Comparison of ENCODE assay signal across 24 cellular contexts in genomic region chr1:61222240-61222639, GRCh38.
DNase-seq lines count a peak whose midpoint lies in the region; ATAC-seq and TF ChIP-seq lines count a peak whose summit lies in the region.
"Had no signal": no experiment of that assay in that cellular context is flagged by ENCODE, and none has a peak within 500 bp of the region (broad histone marks: within the 10 kb centered on the region; RNA-seq: fewer than 3 reads in every experiment).

No MANE protein-coding gene starts in this region.

- TF ChIP-seq POLR2A in breast epithelium (IDR thresholded peaks at IDR 0.05) (no peak), tibial nerve (IDR thresholded peaks at IDR 0.05) (no peak)

- in situ Hi-C loops in mammary epithelial cell (cut with MboI; ENCODE audit: low sequenced_read_pairs in 2 of 2): no loop called here

- H3K79me2 ChIP-seq in mammary epithelial cell (ENCODE audit: insufficient read depth, low read length): no peaks in the 10 kb centered on the region

- ATAC-seq in HG03442 (IDR thresholded peaks at IDR 0.05; ENCODE audit: unreplicated experiment): no peak
- no peak for ATAC-seq in upper lobe of right lung
- ATAC-seq: CD8-positive, alpha-beta T cell; foreskin keratinocyte; left lobe of liver; mucosa of descending colon; T-cell had no signal

- peaks cover 2% of the 10 kb centered on the region for H3K27me3 Mint-ChIP-seq in activated CD4-positive, alpha-beta memory T cell treated with anti-CD3 and anti-CD28 coated beads for 36 hours
- H3K27me3 Mint-ChIP-seq: activated naive CD8-positive, alpha-beta T cell had no signal

- CTCF ChIA-PET in mammary epithelial cell (lab: Charles Lee; ENCODE audit: low non-redundant PET): no interaction called here
- CTCF ChIA-PET in activated CD4-positive, alpha-beta memory T cell treated with anti-CD3 and anti-CD28 coated beads for 36 hours (lab: Charles Lee): interaction anchor here (0.6 kb wide), 1 partner anchor 45 kb away, joined by 4 read pairs; no protein-coding TSS in a partner anchor

- no peaks in the 10 kb centered on the region for H3K27me3 ChIP-seq in breast epithelium
- H3K27me3 ChIP-seq in mammary epithelial cell (ENCODE audit: insufficient read depth, low read length): no peaks in the 10 kb centered on the region
- H3K27me3 ChIP-seq in muscle layer of duodenum (ENCODE audit: low read depth, low read length): no peaks in the 10 kb centered on the region
- no peaks in the 10 kb centered on the region for H3K27me3 ChIP-seq in tibial nerve
- no peaks in the 10 kb centered on the region for H3K27me3 ChIP-seq in upper lobe of right lung
- H3K27me3 ChIP-seq: foreskin keratinocyte, neutrophil had no signal

- TF ChIP-seq CTCF in breast epithelium (IDR thresholded peaks at IDR 0.05) (no peak), mammary epithelial cell (conservative IDR thresholded peaks at IDR 0.05 in 1 of 2, IDR thresholded peaks at IDR 0.05 in 1 of 2; ENCODE audit: extremely low read depth in 1 of 2, insufficient read depth in 1 of 2, low read depth in 1 of 2, low read length in 2 of 2) (no peak), tibial nerve (IDR thresholded peaks at IDR 0.05) (no peak), upper lobe of right lung (IDR thresholded peaks at IDR 0.05) (no peak)

- DNase-seq in breast epithelium (ENCODE audit: low spot score in 2 of 2): no peak
- DNase-seq in mammary epithelial cell: no peak
- DNase-seq in tibial nerve (ENCODE audit: low spot score in 2 of 2): no peak
- no peak for DNase-seq in activated CD4-positive, alpha-beta memory T cell treated with anti-CD3 and anti-CD28 coated beads for 36 hours
- DNase-seq in upper lobe of right lung: no peak
- DNase-seq: activated CD4-positive, alpha-beta memory T cell treated with anti-CD3 and anti-CD28 coated beads, Interleukin-2, amount 10 ng/mL, durations not matched to agents 7 days and 5 days; CD8-positive, alpha-beta T cell; effector CD4-positive, alpha-beta T cell; foreskin keratinocyte; GF-D8; H7; mucosa of descending colon; NCI-H1417; NCI-H510A; SHP77; T-cell had no signal

- dilution Hi-C loops in mammary epithelial cell (cut with HindIII; ENCODE audit: low sequenced_read_pairs): no loop called here

- peaks cover 0 to 5% of the 10 kb centered on the region in 2 donors for H3K4me1 ChIP-seq in breast epithelium
- no peaks in the 10 kb centered on the region for H3K4me1 ChIP-seq in mammary epithelial cell (ENCODE audit: insufficient read depth, low read length)
- H3K4me1 ChIP-seq in muscle layer of duodenum (ENCODE audit: control insufficient read depth in 1 of 2, insufficient read depth in 2 of 2, low read length in 2 of 2): peaks cover 12 to 24% of the 10 kb centered on the region in 2 donors
- peaks cover 0 to 72% (median 8%) of the 10 kb centered on the region in 4 donors for H3K4me1 ChIP-seq in tibial nerve
- peaks cover 17% of the 10 kb centered on the region for H3K4me1 ChIP-seq in upper lobe of right lung
- H3K4me1 ChIP-seq: prostate gland had no signal

- H3K4me3 Mint-ChIP-seq in activated CD4-positive, alpha-beta memory T cell treated with anti-CD3 and anti-CD28 coated beads for 36 hours: no peak overlapping the region
- H3K4me3 Mint-ChIP-seq: activated CD4-positive, alpha-beta memory T cell treated with anti-CD3 and anti-CD28 coated beads, Interleukin-2, amount 10 ng/mL, durations not matched to agents 7 days and 5 days; activated naive CD8-positive, alpha-beta T cell; CD8-positive, alpha-beta T cell; T-cell had no signal

- no peaks in the 10 kb centered on the region for H3K9me3 Mint-ChIP-seq in activated CD4-positive, alpha-beta memory T cell treated with anti-CD3 and anti-CD28 coated beads for 36 hours
- H3K9me3 Mint-ChIP-seq: activated CD4-positive, alpha-beta memory T cell treated with anti-CD3 and anti-CD28 coated beads, Interleukin-2, amount 10 ng/mL, durations not matched to agents 7 days and 5 days; CD8-positive, alpha-beta T cell; T-cell had no signal

- H3K4me3 ChIP-seq in breast epithelium (no peak overlapping the region), mammary epithelial cell (replicated peaks in 1 of 3; ENCODE audit: insufficient read depth in 1 of 3, low read depth in 2 of 3, low read length in 3 of 3) (no peak overlapping the region), muscle layer of duodenum (ENCODE audit: low read depth in 1 of 2, low read length in 2 of 2) (no peak overlapping the region), tibial nerve (peak overlapping the region in 1 of 4 donors; percentile 11), upper lobe of right lung (no peak overlapping the region)
- H3K4me3 ChIP-seq: mucosa of descending colon, prostate gland, skin epidermis had no signal

- H3K36me3 Mint-ChIP-seq in activated CD4-positive, alpha-beta memory T cell treated with anti-CD3 and anti-CD28 coated beads for 36 hours: no peaks in the 10 kb centered on the region
- H3K36me3 Mint-ChIP-seq: activated naive CD8-positive, alpha-beta T cell; CD8-positive, alpha-beta T cell; T-cell had no signal

- no peak for TF ChIP-seq EP300 in tibial nerve (IDR thresholded peaks at IDR 0.05)

- no peaks in the 10 kb centered on the region for H4K20me1 ChIP-seq in mammary epithelial cell (ENCODE audit: insufficient read depth, low read length)

- intact Hi-C loops in breast epithelium (cut with DNase I; ENCODE audit: low total_unique reads) (no loop called here), mammary epithelial cell (cut with micrococcal nuclease) (no loop called here), upper lobe of right lung (cut with DNase I) (no loop called here)
- intact Hi-C loops in activated CD4-positive, alpha-beta memory T cell treated with anti-CD3 and anti-CD28 coated beads for 36 hours (cut with micrococcal nuclease): no loop called here

- no peak overlapping the region for H2AFZ ChIP-seq in mammary epithelial cell (ENCODE audit: low read depth, low read length)

- POLR2A ChIA-PET in activated CD4-positive, alpha-beta memory T cell treated with anti-CD3 and anti-CD28 coated beads for 36 hours (lab: Charles Lee): no interaction called here

- H3K27ac Mint-ChIP-seq in activated CD4-positive, alpha-beta memory T cell treated with anti-CD3 and anti-CD28 coated beads for 36 hours: no peak overlapping the region
- H3K27ac Mint-ChIP-seq: activated CD4-positive, alpha-beta memory T cell treated with anti-CD3 and anti-CD28 coated beads, Interleukin-2, amount 10 ng/mL, durations not matched to agents 7 days and 5 days; activated naive CD8-positive, alpha-beta T cell; CD8-positive, alpha-beta T cell; T-cell had no signal

- H3K9ac ChIP-seq in mammary epithelial cell (ENCODE audit: insufficient read depth, low read length): no peak overlapping the region

- no TSS peak for BruUV-seq in mammary epithelial cell (replicated peaks; lab: Mats Ljungman, UMichigan)

- H3K36me3 ChIP-seq in breast epithelium (no peaks in the 10 kb centered on the region), mammary epithelial cell (ENCODE audit: insufficient read depth, low read length) (no peaks in the 10 kb centered on the region), muscle layer of duodenum (ENCODE audit: control insufficient read depth in 1 of 2, insufficient read depth in 2 of 2, low read length in 2 of 2) (no peaks in the 10 kb centered on the region), tibial nerve (no peaks in the 10 kb centered on the region), upper lobe of right lung (no peaks in the 10 kb centered on the region)
- H3K36me3 ChIP-seq: neutrophil, prostate gland had no signal

- no peak overlapping the region for H3K4me2 ChIP-seq in mammary epithelial cell (ENCODE audit: insufficient read depth, low read depth, low read length)

- no peaks in the 10 kb centered on the region for H3K9me3 ChIP-seq in breast epithelium
- H3K9me3 ChIP-seq in mammary epithelial cell (replicated peaks; ENCODE audit: insufficient read depth, low read length): no peaks in the 10 kb centered on the region
- H3K9me3 ChIP-seq in muscle layer of duodenum (ENCODE audit: control insufficient read depth in 1 of 2, low read length in 2 of 2): no peaks in the 10 kb centered on the region
- no peaks in the 10 kb centered on the region for H3K9me3 ChIP-seq in tibial nerve
- no peaks in the 10 kb centered on the region for H3K9me3 ChIP-seq in upper lobe of right lung
- H3K9me3 ChIP-seq: mucosa of descending colon, neutrophil, prostate gland had no signal

- H3K4me1 Mint-ChIP-seq in activated CD4-positive, alpha-beta memory T cell treated with anti-CD3 and anti-CD28 coated beads for 36 hours (ENCODE audit: low read depth): no peaks in the 10 kb centered on the region
- H3K4me1 Mint-ChIP-seq: activated CD4-positive, alpha-beta memory T cell treated with anti-CD3 and anti-CD28 coated beads, Interleukin-2, amount 10 ng/mL, durations not matched to agents 7 days and 5 days; T-cell had no signal

- H3K27ac ChIP-seq in breast epithelium: peak overlapping the region; percentile 23 to 27
- H3K27ac ChIP-seq in mammary epithelial cell (ENCODE audit: insufficient read depth, low read depth, low read length): no peak overlapping the region
- peak overlapping the region; percentile 35 for H3K27ac ChIP-seq in cingulate gyrus (ENCODE audit: low read depth, low read length)
- peak overlapping the region; percentile 62 for H3K27ac ChIP-seq in muscle layer of duodenum (ENCODE audit: low read length)
- H3K27ac ChIP-seq in tibial nerve: peak overlapping the region; percentile 7 to 79 (median 46)
- H3K27ac ChIP-seq in upper lobe of right lung: no peak overlapping the region
- H3K27ac ChIP-seq: foreskin keratinocyte, neutrophil, prostate gland had no signal

- WGBS in mammary epithelial cell (ENCODE audit: low coverage, missing lambda C conversion rate): 100% methylated on average over 2 of the region's 2 CpGs
- 46 to 51% methylated on average over 2 of the region's 2 CpGs for WGBS in tibial nerve, 2 donors

Comparison
In these comparisons a context has a peak if more than half of its experiments do, and no peak if none do; other contexts are left out.
1. H3K27ac ChIP-seq: peak in breast epithelium (2 of 2), cingulate gyrus (single experiment), muscle layer of duodenum (single experiment) and tibial nerve (4 of 4); none in mammary epithelial cell (single experiment) and upper lobe of right lung (single experiment).